13 cellular contexts compared by ENCODE assay signal in the genomic region with DNA sequence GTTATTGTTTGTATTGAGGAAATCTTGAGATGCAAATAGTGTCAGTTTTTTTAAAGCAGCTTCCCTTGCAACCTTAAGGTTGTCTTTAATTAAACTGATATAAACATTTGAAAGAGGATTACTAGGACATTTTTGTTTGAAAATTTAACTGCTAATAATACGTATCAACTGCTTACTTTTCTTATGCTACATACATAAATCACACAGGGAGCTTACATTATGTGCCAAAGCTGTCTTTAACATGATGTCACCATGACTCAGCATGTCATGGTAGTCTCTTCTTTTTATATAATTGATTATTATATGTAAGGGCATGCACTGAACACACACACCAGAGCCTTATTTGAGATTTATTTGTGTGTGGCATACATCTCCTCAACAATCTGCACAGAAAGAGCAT.
A peak's percentile ranks its signal among the peaks of the same experiment; 100 is the strongest.
DNase-seq lines count a peak whose midpoint lies in the region; ATAC-seq and TF ChIP-seq lines count a peak whose summit lies in the region.
"Had no signal": no experiment of that assay in that cellular context is flagged by ENCODE, and none has a peak within 500 bp of the region (broad histone marks: within the 10 kb centered on the region; RNA-seq: fewer than 3 reads in every experiment).

No MANE protein-coding gene starts in this region.

- 57 to 65% (median 61%) methylated on average over 1 of the region's 1 CpG for WGBS in heart left ventricle, 4 donors

- H3K4me1 ChIP-seq in RWPE2 (ENCODE audit: insufficient read depth, poor library complexity, severe bottlenecking) (peaks cover 42% of the 10 kb centered on the region), heart left ventricle (no peaks in the 10 kb centered on the region)

- H3K4me1 Mint-ChIP-seq in type B pancreatic cell (ENCODE audit: unreplicated experiment) = peaks cover 6% of the 10 kb centered on the region
- H3K4me1 Mint-ChIP-seq: activated naive CD8-positive, alpha-beta T cell treated with anti-CD3 and anti-CD28 coated beads, Interleukin-2, amount 50 U/mL, for 24 hours had no signal

- DNase-seq in NCI-H82 (lab: John Stamatoyannopoulos, UW) (peak; percentile 11), NCI-H82 treated with DMSO at 0.1 percent for 48 hours (lab: John Stamatoyannopoulos, UW; ENCODE audit: unreplicated experiment) (no peak), RWPE2 (ENCODE audit: low spot score) (no peak), epithelial cell of prostate (ENCODE audit: low read depth, low spot score) (peak; percentile 72), type B pancreatic cell (ENCODE audit: extremely low spot score, unreplicated experiment) (no peak), cortex of kidney (lab: John Stamatoyannopoulos, UW) (no peak), heart left ventricle (no peak)
- DNase-seq: activated naive CD8-positive, alpha-beta T cell treated with anti-CD3 and anti-CD28 coated beads, Interleukin-2, amount 50 U/mL, for 24 hours; DMS79 treated with DMSO at 0.1 percent for 48 hours; NCI-H774; T-helper 2 cell had no signal

- H3K27ac ChIP-seq in RWPE2 (ENCODE audit: poor library complexity, severe bottlenecking) = peak overlapping the region; percentile 97
- H3K27ac ChIP-seq in epithelial cell of prostate = peak overlapping the region; percentile 99
- no peak overlapping the region for H3K27ac ChIP-seq in heart left ventricle
- H3K27ac ChIP-seq: thoracic aorta had no signal

- TF ChIP-seq CTCF in RWPE2 (IDR thresholded peaks at IDR 0.05; ENCODE audit: poor library complexity, severe bottlenecking) (no peak), type B pancreatic cell (conservative IDR thresholded peaks at IDR 0.05) (no peak), heart left ventricle (IDR thresholded peaks at IDR 0.05) (no peak)

- no peaks in the 10 kb centered on the region for H3K9me3 Mint-ChIP-seq in type B pancreatic cell
- H3K9me3 Mint-ChIP-seq: activated naive CD8-positive, alpha-beta T cell treated with anti-CD3 and anti-CD28 coated beads, Interleukin-2, amount 50 U/mL, for 24 hours had no signal

- H3K9me3 ChIP-seq in RWPE2 (ENCODE audit: severe bottlenecking) = no peaks in the 10 kb centered on the region
- H3K9me3 ChIP-seq in heart left ventricle = no peaks in the 10 kb centered on the region
- H3K9me3 ChIP-seq: thoracic aorta had no signal

- intact Hi-C loops in heart left ventricle (cut with DNase I) = no loop called here

- H3K27me3 Mint-ChIP-seq in type B pancreatic cell = no peaks in the 10 kb centered on the region

- no peak for TF ChIP-seq POLR2A in heart left ventricle (IDR thresholded peaks at IDR 0.05)

- H3K27ac Mint-ChIP-seq in type B pancreatic cell = peak overlapping the region; percentile 17
- H3K27ac Mint-ChIP-seq: activated naive CD8-positive, alpha-beta T cell treated with anti-CD3 and anti-CD28 coated beads, Interleukin-2, amount 50 U/mL, for 24 hours had no signal

- H3K36me3 ChIP-seq in RWPE2 (ENCODE audit: low read depth) (no peaks in the 10 kb centered on the region), heart left ventricle (no peaks in the 10 kb centered on the region)
- H3K36me3 ChIP-seq: thoracic aorta had no signal

- H3K36me3 Mint-ChIP-seq in type B pancreatic cell = no peaks in the 10 kb centered on the region

- peak; percentile 21; the same call in 1 of the 3 replicates for ATAC-seq in RWPE2 (ENCODE audit: low read depth)
- no peak for ATAC-seq in HG03097 (IDR thresholded peaks at IDR 0.05; ENCODE audit: low FRiP score, unreplicated experiment)
- no peak for ATAC-seq in heart left ventricle
- ATAC-seq: activated naive CD8-positive, alpha-beta T cell treated with anti-CD3 and anti-CD28 coated beads, Interleukin-2, amount 50 U/mL, for 24 hours had no signal

- no peaks in the 10 kb centered on the region for H3K27me3 ChIP-seq in RWPE2 (ENCODE audit: insufficient read depth, poor library complexity, severe bottlenecking)
- H3K27me3 ChIP-seq in heart left ventricle = no peaks in the 10 kb centered on the region

- H3K4me3 ChIP-seq in RWPE2 (ENCODE audit: severe bottlenecking) (no peak overlapping the region), heart left ventricle (no peak overlapping the region)
- H3K4me3 ChIP-seq: thoracic aorta had no signal

- H3K4me3 Mint-ChIP-seq in type B pancreatic cell = no peak overlapping the region
- H3K4me3 Mint-ChIP-seq: activated naive CD8-positive, alpha-beta T cell treated with anti-CD3 and anti-CD28 coated beads, Interleukin-2, amount 50 U/mL, for 24 hours had no signal

Comparison
In these comparisons a context has a peak if more than half of its experiments do, and no peak if none do; other contexts are left out.
1. DNase-seq: peak in NCI-H82 (single experiment) and epithelial cell of prostate (single experiment); none in NCI-H82 treated with DMSO at 0.1 percent for 48 hours (single experiment), RWPE2 (single experiment), type B pancreatic cell (single experiment), cortex of kidney (single experiment) and heart left ventricle (0 of 5).
2. H3K27ac ChIP-seq: peak in RWPE2 (single experiment) and epithelial cell of prostate (single experiment); none in heart left ventricle (0 of 12).